ENCODE assay signal across 1 cellular context in genomic region chr4:183096276-183096965, GRCh38.
A peak's percentile ranks its signal among the peaks of the same experiment; 100 is the strongest.
TF ChIP-seq lines count a peak whose summit lies in the region.

No MANE protein-coding gene starts in this region.

TF ChIP-seq in HepG2, 621 proteins besides CTCF, POLR2A, EP300 and RAD21:
- TF ChIP-seq ZBTB33 (CRISPR knock-in tag; IDR thresholded peaks at IDR 0.05) (peak; percentile 51; the same call in 1 of the 2 replicates), ETV6 (CRISPR knock-in tag; conservative IDR thresholded peaks at IDR 0.05) (no peak), ATF7 (IDR thresholded peaks at IDR 0.05) (peak; percentile 42; the same call in 1 of the 2 replicates), ATF7 (CRISPR knock-in tag; IDR thresholded peaks at IDR 0.05) (no peak), ATF4 (CRISPR knock-in tag; IDR thresholded peaks at IDR 0.05) (peak; percentile 15 to 73; a peak in 2 of 4 replicates), CEBPB (IDR thresholded peaks at IDR 0.05; ENCODE audit: borderline replicate concordance, low read depth, low read length) (peak; percentile 69), ZSCAN9 (CRISPR knock-in tag; IDR thresholded peaks at IDR 0.05; ENCODE audit: borderline replicate concordance) (no peak), ZNF615 (CRISPR knock-in tag; IDR thresholded peaks at IDR 0.05; ENCODE audit: borderline replicate concordance) (no peak), CEBPG (CRISPR knock-in tag; IDR thresholded peaks at IDR 0.05) (peak; percentile 75), ZNF281 (CRISPR knock-in tag; IDR thresholded peaks at IDR 0.05; ENCODE audit: borderline replicate concordance) (no peak)
